In genomic region chr13:20383058-20383457, GRCh38 we compare ENCODE assay signal across 15 cellular contexts.
"Had no signal": no experiment of that assay in that cellular context is flagged by ENCODE, and none has a peak within 500 bp of the region (broad histone marks: within the 10 kb centered on the region; RNA-seq: fewer than 3 reads in every experiment).

No MANE protein-coding gene starts in this region.

- H3K9me3 Mint-ChIP-seq: dendritic cell treated with granulocyte-macrophage colony-stimulating factor and Interleukin-4, amounts not matched to agents 40 ng/mL and 50 ng/mL, for 4 days; effector memory CD8-positive, alpha-beta T cell; memory B cell; stimulated activated memory B cell treated with anti-CD40 and anti-IgM and Interleukin-4, amounts not matched to agents 10 μg/mL and 1 μg/mL and 100 μg/mL, for 72 hours had no signal

- H3K4me1 Mint-ChIP-seq: memory B cell; stimulated activated memory B cell treated with anti-CD40 and anti-IgM and Interleukin-4, amounts not matched to agents 10 μg/mL and 1 μg/mL and 100 μg/mL, for 72 hours had no signal

- H3K36me3 Mint-ChIP-seq: naive thymus-derived CD4-positive, alpha-beta T cell; stimulated activated memory B cell treated with anti-CD40 and anti-IgM and Interleukin-4, amounts not matched to agents 10 μg/mL and 1 μg/mL and 100 μg/mL, for 72 hours had no signal

- H3K27ac Mint-ChIP-seq: dendritic cell treated with granulocyte-macrophage colony-stimulating factor and Interleukin-4, amounts not matched to agents 40 ng/mL and 50 ng/mL, for 4 days; effector memory CD8-positive, alpha-beta T cell; memory B cell; naive thymus-derived CD4-positive, alpha-beta T cell; stimulated activated memory B cell treated with anti-CD40 and anti-IgM and Interleukin-4, amounts not matched to agents 10 μg/mL and 1 μg/mL and 100 μg/mL, for 72 hours had no signal

- H3K4me3 Mint-ChIP-seq: dendritic cell treated with granulocyte-macrophage colony-stimulating factor and Interleukin-4, amounts not matched to agents 40 ng/mL and 50 ng/mL, for 4 days; effector memory CD8-positive, alpha-beta T cell; memory B cell; naive thymus-derived CD4-positive, alpha-beta T cell; stimulated activated memory B cell treated with anti-CD40 and anti-IgM and Interleukin-4, amounts not matched to agents 10 μg/mL and 1 μg/mL and 100 μg/mL, for 72 hours had no signal

- ATAC-seq: activated CD4-positive, CD25-positive, alpha-beta regulatory T cell treated with anti-CD3 and anti-CD28 coated beads, Interleukin-2, amount 50 U/mL, for 24 hours; effector memory CD8-positive, alpha-beta T cell; left ventricle myocardium superior; mucosa of descending colon; naive thymus-derived CD4-positive, alpha-beta T cell; stimulated activated memory B cell treated with anti-CD40 and anti-IgM and Interleukin-4, amounts not matched to agents 10 μg/mL and 1 μg/mL and 100 μg/mL, for 72 hours had no signal

- DNase-seq: activated CD4-positive, alpha-beta T cell treated with anti-CD3 and anti-CD28 coated beads, Interleukin-2, amount 50 U/mL, for 1 hour; activated CD8-positive, alpha-beta memory T cell treated with anti-CD3 and anti-CD28 coated beads for 24 hours; anterior cingulate cortex; cerebellar nuclear complex; effector memory CD8-positive, alpha-beta T cell; head of caudate nucleus; kidney glomerular epithelial cell; left ventricle myocardium superior; mucosa of descending colon; naive thymus-derived CD4-positive, alpha-beta T cell; stimulated activated CD4-positive, alpha-beta T cell treated with anti-CD3 and anti-CD28 coated beads, Interleukin-2, amount 100 ng/mL, for 48 hours had no signal
